Comparison of ENCODE assay signal across 13 cellular contexts in genomic region chr1:6975371-6975770, GRCh38.
DNase-seq lines count a peak whose midpoint lies in the region; ATAC-seq and TF ChIP-seq lines count a peak whose summit lies in the region.
"Had no signal": no experiment of that assay in that cellular context is flagged by ENCODE, and none has a peak within 500 bp of the region (broad histone marks: within the 10 kb centered on the region; RNA-seq: fewer than 3 reads in every experiment).

No MANE protein-coding gene starts in this region.

- no peak for TF ChIP-seq CTCF in endothelial cell (IDR thresholded peaks at IDR 0.05; ENCODE audit: unreplicated experiment)

- CTCF ChIA-PET in activated CD8-positive, alpha-beta memory T cell treated with anti-CD3 and anti-CD28 coated beads, Interleukin-2, amount 10 ng/mL, durations not matched to agents 7 days and 5 days (lab: Charles Lee), result no interaction called here

- peak overlapping the region; percentile 15 for H3K27ac Mint-ChIP-seq in endothelial cell (ENCODE audit: unreplicated experiment)
- H3K27ac Mint-ChIP-seq in activated CD8-positive, alpha-beta memory T cell treated with anti-CD3 and anti-CD28 coated beads, Interleukin-2, amount 10 ng/mL, durations not matched to agents 7 days and 5 days, result no peak overlapping the region
- H3K27ac Mint-ChIP-seq: CD4-positive, alpha-beta memory T cell had no signal

- H3K9me3 Mint-ChIP-seq in endothelial cell (ENCODE audit: unreplicated experiment), result no peaks in the 10 kb centered on the region
- H3K9me3 Mint-ChIP-seq in activated CD8-positive, alpha-beta memory T cell treated with anti-CD3 and anti-CD28 coated beads, Interleukin-2, amount 10 ng/mL, durations not matched to agents 7 days and 5 days (ENCODE audit: low read depth), result no peaks in the 10 kb centered on the region

- H3K4me1 Mint-ChIP-seq in endothelial cell (ENCODE audit: unreplicated experiment), result no peaks in the 10 kb centered on the region
- no peaks in the 10 kb centered on the region for H3K4me1 Mint-ChIP-seq in activated CD8-positive, alpha-beta memory T cell treated with anti-CD3 and anti-CD28 coated beads, Interleukin-2, amount 10 ng/mL, durations not matched to agents 7 days and 5 days
- H3K4me1 Mint-ChIP-seq: CD4-positive, alpha-beta memory T cell had no signal

- no peak overlapping the region for H3K4me3 Mint-ChIP-seq in endothelial cell (ENCODE audit: unreplicated experiment)
- no peak overlapping the region for H3K4me3 Mint-ChIP-seq in activated CD8-positive, alpha-beta memory T cell treated with anti-CD3 and anti-CD28 coated beads, Interleukin-2, amount 10 ng/mL, durations not matched to agents 7 days and 5 days
- H3K4me3 Mint-ChIP-seq: CD4-positive, alpha-beta memory T cell had no signal

- peaks cover 1% of the 10 kb centered on the region for H3K27me3 Mint-ChIP-seq in endothelial cell (ENCODE audit: unreplicated experiment)
- H3K27me3 Mint-ChIP-seq in activated CD8-positive, alpha-beta memory T cell treated with anti-CD3 and anti-CD28 coated beads, Interleukin-2, amount 10 ng/mL, durations not matched to agents 7 days and 5 days, result peaks cover 5% of the 10 kb centered on the region

- H3K36me3 Mint-ChIP-seq in endothelial cell (ENCODE audit: low read depth, unreplicated experiment), result no peaks in the 10 kb centered on the region
- no peaks in the 10 kb centered on the region for H3K36me3 Mint-ChIP-seq in activated CD8-positive, alpha-beta memory T cell treated with anti-CD3 and anti-CD28 coated beads, Interleukin-2, amount 10 ng/mL, durations not matched to agents 7 days and 5 days
- H3K36me3 Mint-ChIP-seq: CD4-positive, alpha-beta memory T cell had no signal

- DNase-seq in Ammon's horn (ENCODE audit: low spot score), result peak; percentile 66
- no peak for DNase-seq in endothelial cell (ENCODE audit: low spot score)
- DNase-seq in midbrain (lab: John Stamatoyannopoulos, UW), result peak; percentile 21
- DNase-seq in superior temporal gyrus (ENCODE audit: extremely low spot score), result peak; percentile 43
- no peak for DNase-seq in KBM-7
- DNase-seq in HPDE6-E6E7 (ENCODE audit: extremely low spot score), result no peak
- no peak for DNase-seq in activated CD8-positive, alpha-beta memory T cell treated with anti-CD3 and anti-CD28 coated beads, Interleukin-2, amount 10 ng/mL, durations not matched to agents 7 days and 5 days
- DNase-seq: BE2C; CD4-positive, alpha-beta memory T cell; DMS153; DMS79 treated with DMSO at 0.1 percent for 48 hours; EL; GM23248 had no signal

- in situ Hi-C loops in KBM-7 (cut with MboI; ENCODE audit: low pct_unique_long_range_greater_than_20kb, low sequenced_read_pairs), result no loop called here

- no peak for ATAC-seq in activated CD8-positive, alpha-beta memory T cell treated with anti-CD3 and anti-CD28 coated beads, Interleukin-2, amount 10 ng/mL, durations not matched to agents 7 days and 5 days

Comparison
In these comparisons a context has a peak if more than half of its experiments do, and no peak if none do; other contexts are left out.
1. DNase-seq: peak in Ammon's horn (single experiment), midbrain (single experiment) and superior temporal gyrus (single experiment); none in endothelial cell (single experiment), KBM-7 (single experiment), HPDE6-E6E7 (single experiment) and activated CD8-positive, alpha-beta memory T cell treated with anti-CD3 and anti-CD28 coated beads, Interleukin-2, amount 10 ng/mL, durations not matched to agents 7 days and 5 days (single experiment).